In the genomic region with DNA sequence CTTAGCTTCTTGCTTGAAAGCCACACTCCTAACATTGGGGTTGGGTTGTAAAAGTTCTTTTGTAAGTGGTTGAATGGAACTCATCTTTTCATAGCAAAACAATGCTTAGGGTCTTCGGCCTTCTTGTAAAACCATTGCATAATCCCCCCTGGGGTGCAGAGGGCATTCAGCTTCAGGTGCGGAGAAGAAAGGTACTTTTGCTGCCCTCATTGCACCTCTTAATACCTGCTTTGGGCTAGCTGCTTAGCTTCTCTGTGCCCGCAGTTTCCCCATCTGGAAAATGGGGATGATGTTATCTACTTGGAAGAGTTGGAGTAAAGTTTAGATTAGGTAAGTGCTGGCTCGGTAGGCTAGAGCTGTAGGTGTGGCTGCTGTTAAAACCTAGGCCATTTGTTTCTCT, we compare ENCODE assay signal across 15 cellular contexts. TPM values are rescaled to one million over a fixed set of nuclear protein-coding genes. Genes with fewer than 3 reads are reported as not detected.
DNase-seq lines count a peak whose midpoint lies in the region; ATAC-seq, FAIRE-seq and TF ChIP-seq lines count a peak whose summit lies in the region.
"Had no signal": no experiment of that assay in that cellular context is flagged by ENCODE, and none has a peak within 500 bp of the region (broad histone marks: within the 10 kb centered on the region; RNA-seq: fewer than 3 reads in every experiment).

No MANE protein-coding gene starts in this region.

- no peak overlapping the region for H3K4ac ChIP-seq in H9 (ENCODE audit: low read depth, low read length)
- peak overlapping the region; percentile 26 to 91 for H3K4ac ChIP-seq in mesenchymal stem cell (ENCODE audit: low read depth in 1 of 2, low read length in 2 of 2)

- H3K36me3 Mint-ChIP-seq in H9 (ENCODE audit: insufficient read depth in 1 of 3, low read depth in 3 of 3): peaks cover 4 to 9% (median 4%) of the 10 kb centered on the region in 3 experiments; a peak in 6 of 7 replicates
- H3K36me3 Mint-ChIP-seq: activated naive CD8-positive, alpha-beta T cell treated with anti-CD3 and anti-CD28 coated beads, Interleukin-2, amount 10 ng/mL, durations not matched to agents 7 days and 5 days had no signal

- no peak overlapping the region for H3T11ph ChIP-seq in H9 (ENCODE audit: low read length)

- no peaks in the 10 kb centered on the region for H3K23me2 ChIP-seq in H9 (ENCODE audit: insufficient read length, low read depth, low read length, poor library complexity, severe bottlenecking)

- peaks cover 12% of the 10 kb centered on the region; the same call in 1 of the 2 replicates for H3K27me3 ChIP-seq in H9 (ENCODE audit: insufficient read depth, low read length)
- no peaks in the 10 kb centered on the region for H3K27me3 ChIP-seq in K562 (ENCODE audit: control insufficient read depth in 2 of 2, insufficient read depth in 2 of 2, low read length in 2 of 2)
- H3K27me3 ChIP-seq in mesenchymal stem cell (ENCODE audit: control insufficient read depth in 1 of 2, insufficient read depth in 1 of 2, low read length in 2 of 2): no peaks in the 10 kb centered on the region
- H3K27me3 ChIP-seq in skeletal muscle tissue (ENCODE audit: control insufficient read depth in 3 of 3, insufficient read depth in 3 of 3, low read length in 3 of 3): no peaks in the 10 kb centered on the region
- H3K27me3 ChIP-seq: tibial artery had no signal

- H2AK5ac ChIP-seq in H9 (ENCODE audit: insufficient read length, low read length) (no peak overlapping the region), mesenchymal stem cell (ENCODE audit: low read length, severe bottlenecking) (peak overlapping the region; percentile 35)

- BruUV-seq in K562 (replicated peaks; lab: Mats Ljungman, UMichigan): no TSS peak

- H3K14ac ChIP-seq in H9 (ENCODE audit: insufficient read depth, low read length) (no peak overlapping the region), mesenchymal stem cell (ENCODE audit: low read length in 2 of 2) (no peak overlapping the region)

- no peaks in the 10 kb centered on the region; a peak in 1 of 5 replicates for H3K9me3 Mint-ChIP-seq in H9
- H3K9me3 Mint-ChIP-seq: activated naive CD8-positive, alpha-beta T cell treated with anti-CD3 and anti-CD28 coated beads, Interleukin-2, amount 10 ng/mL, durations not matched to agents 7 days and 5 days; brain had no signal

- H2BK20ac ChIP-seq in H9 (ENCODE audit: low read depth, low read length, poor library complexity, severe bottlenecking): no peak overlapping the region

- peak overlapping the region; percentile 3 to 64; a peak in 4 of 5 replicates for H3K4me3 Mint-ChIP-seq in H9
- H3K4me3 Mint-ChIP-seq: activated naive CD8-positive, alpha-beta T cell treated with anti-CD3 and anti-CD28 coated beads, Interleukin-2, amount 10 ng/mL, durations not matched to agents 7 days and 5 days; naive thymus-derived CD4-positive, alpha-beta T cell had no signal

- no peak overlapping the region for H3K56ac ChIP-seq in H9 (ENCODE audit: insufficient read length, low read depth, low read length)

- in situ Hi-C loops in K562 (cut with MboI): no loop called here

- H2BK15ac ChIP-seq in H9 (ENCODE audit: low read depth, low read length) (no peak overlapping the region), mesenchymal stem cell (ENCODE audit: low read depth, poor library complexity, severe bottlenecking) (no peak overlapping the region)

- peaks cover 70% of the 10 kb centered on the region for H3K27me3 Mint-ChIP-seq in H9 (ENCODE audit: low read depth)
- H3K27me3 Mint-ChIP-seq: brain had no signal

- no peak overlapping the region for H3K18ac ChIP-seq in H9 (ENCODE audit: insufficient read length, low read depth, low read length)
- H3K18ac ChIP-seq in mesenchymal stem cell (ENCODE audit: low read depth in 1 of 2, low read length in 2 of 2): peak overlapping the region in 1 of 2 experiments; percentile 45

- H4K5ac ChIP-seq in H9 (ENCODE audit: insufficient read length, low read depth, low read length): no peak overlapping the region

- no CpG with 5 or more reads among the region's 4 CpGs for WGBS in H9 (ENCODE audit: extremely low coverage, insufficient read length, low lambda C conversion rate)
- WGBS in K562 (ENCODE audit: insufficient coverage, low coverage, missing lambda C conversion rate): 41% methylated on average over 4 of the region's 4 CpGs
- WGBS in mesenchymal stem cell: 96% methylated on average over 3 of the region's 4 CpGs

- no peak overlapping the region for H2AFZ ChIP-seq in H9 (ENCODE audit: low read length)
- H2AFZ ChIP-seq in K562 (ENCODE audit: low read depth, low read length): no peak overlapping the region
- no peak overlapping the region for H2AFZ ChIP-seq in mesenchymal stem cell (ENCODE audit: low read depth, low read length)

- H3K4me2 ChIP-seq in H9 (ENCODE audit: insufficient read depth, insufficient read length, low read length) (no peak overlapping the region), K562 (ENCODE audit: insufficient read depth, low read length) (no peak overlapping the region; the same call in 1 of the 2 replicates), mesenchymal stem cell (ENCODE audit: low read length, poor library complexity, severe bottlenecking) (no peak overlapping the region)

- H4K91ac ChIP-seq in H9 (ENCODE audit: insufficient read length, low read depth, low read length) (no peak overlapping the region), mesenchymal stem cell (ENCODE audit: low read length) (no peak overlapping the region)

- H2BK5ac ChIP-seq in H9 (ENCODE audit: insufficient read length, low read length): no peak overlapping the region
- no peak overlapping the region for H2BK5ac ChIP-seq in mesenchymal stem cell (ENCODE audit: low read depth, low read length, poor library complexity, severe bottlenecking)

- H3K9ac ChIP-seq in H9 (ENCODE audit: extremely low read depth, insufficient read length, low read length): no peak overlapping the region
- no peak overlapping the region for H3K9ac ChIP-seq in K562 (ENCODE audit: insufficient read depth in 1 of 2, low read depth in 2 of 2, low read length in 2 of 2)
- no peak overlapping the region for H3K9ac ChIP-seq in mesenchymal stem cell (ENCODE audit: low read length)
- H3K9ac ChIP-seq in skeletal muscle tissue (ENCODE audit: low read depth in 1 of 3, low read length in 3 of 3): no peak overlapping the region

- H3K4me1 Mint-ChIP-seq in H9: peaks cover 94 to 97% of the 10 kb centered on the region in 2 experiments

- ATAC-seq in K562: 0 out of 3 replicates have a peak, but pooled peaks have one; percentile 9
- no peak for ATAC-seq in GM18858 (IDR thresholded peaks at IDR 0.05; ENCODE audit: unreplicated experiment)
- ATAC-seq in GM19324 (IDR thresholded peaks at IDR 0.05; ENCODE audit: low FRiP score, unreplicated experiment): no peak
- ATAC-seq: naive thymus-derived CD4-positive, alpha-beta T cell had no signal

- peak overlapping the region in 1 of 3 experiments; percentile 75; a peak in 3 of 7 replicates for H3K27ac Mint-ChIP-seq in H9
- H3K27ac Mint-ChIP-seq: activated naive CD8-positive, alpha-beta T cell treated with anti-CD3 and anti-CD28 coated beads, Interleukin-2, amount 10 ng/mL, durations not matched to agents 7 days and 5 days; naive thymus-derived CD4-positive, alpha-beta T cell had no signal

- peaks cover 54% of the 10 kb centered on the region for H3K4me1 ChIP-seq in H9 (ENCODE audit: insufficient read depth, low read length)
- peaks cover 29 to 57% of the 10 kb centered on the region in 2 experiments for H3K4me1 ChIP-seq in K562 (replicated peaks in 1 of 2; ENCODE audit: control insufficient read depth in 2 of 2, insufficient read depth in 2 of 2, low read length in 2 of 2)
- H3K4me1 ChIP-seq in mesenchymal stem cell (ENCODE audit: control insufficient read depth, insufficient read depth, low read depth, low read length): peaks cover 22% of the 10 kb centered on the region
- peaks cover 69 to 85% (median 79%) of the 10 kb centered on the region in 3 donors for H3K4me1 ChIP-seq in skeletal muscle tissue (ENCODE audit: control insufficient read depth in 3 of 3, insufficient read depth in 3 of 3, low read length in 3 of 3)

- no peak for DNase-seq in H9
- no peak for DNase-seq in K562 (ENCODE audit: extremely low read depth in 1 of 4, low spot score in 3 of 4)
- no peak for DNase-seq in mesenchymal stem cell
- no peak for DNase-seq in head of caudate nucleus
- DNase-seq in superior temporal gyrus (ENCODE audit: extremely low spot score): no peak
- DNase-seq: activated naive CD8-positive, alpha-beta T cell treated with anti-CD3 and anti-CD28 coated beads, Interleukin-2, amount 10 ng/mL, durations not matched to agents 7 days and 5 days; naive thymus-derived CD4-positive, alpha-beta T cell; NCI-H526 treated with DMSO at 0.1 percent for 48 hours; T-helper 9 cell; tibial artery had no signal

- H3K36me3 ChIP-seq in K562 (ENCODE audit: control insufficient read depth, insufficient read depth, low read length) (no peaks in the 10 kb centered on the region), mesenchymal stem cell (ENCODE audit: control insufficient read depth in 1 of 2, insufficient read depth in 2 of 2, low read depth in 1 of 2, low read length in 2 of 2) (peaks cover 4 to 9% of the 10 kb centered on the region in 2 experiments), skeletal muscle tissue (ENCODE audit: control insufficient read depth in 3 of 3, insufficient read depth in 3 of 3, low read length in 3 of 3) (no peaks in the 10 kb centered on the region)
- H3K36me3 ChIP-seq: tibial artery had no signal

- CTCF ChIA-PET in K562 (lab: Yijun Ruan, JAX; ENCODE audit: low intra/inter-chr PET ratio): no interaction called here

- TF ChIP-seq CTCF in H9 (conservative IDR thresholded peaks at IDR 0.05): no peak
- no peak for TF ChIP-seq CTCF in K562 (IDR thresholded peaks at IDR 0.05 in 2 of 3, conservative IDR thresholded peaks at IDR 0.05 in 1 of 3; ENCODE audit: insufficient read depth in 2 of 3, low read depth in 1 of 3, low read length in 3 of 3)

- H3K79me2 ChIP-seq in H9 (ENCODE audit: insufficient read depth, low read length): peaks cover 34% of the 10 kb centered on the region
- H3K79me2 ChIP-seq in K562 (ENCODE audit: control insufficient read depth, insufficient read depth, low read length): peaks cover 40% of the 10 kb centered on the region

- H2BK12ac ChIP-seq in H9 (ENCODE audit: insufficient read length, low read depth, low read length) (no peak overlapping the region), mesenchymal stem cell (ENCODE audit: low read length in 2 of 2) (peak overlapping the region; percentile 32 to 38)

- no peak for TF ChIP-seq EP300 in K562 (IDR thresholded peaks at IDR 0.05; ENCODE audit: low read length)

- H4K20me1 ChIP-seq in H9 (ENCODE audit: control insufficient read depth, insufficient read depth, insufficient read length): no peaks in the 10 kb centered on the region
- H4K20me1 ChIP-seq in K562 (replicated peaks; ENCODE audit: control insufficient read depth, insufficient read depth, low read length): peaks cover 26% of the 10 kb centered on the region

- no peak for TF ChIP-seq POLR2A in K562 (conservative IDR thresholded peaks at IDR 0.05)

- H3K23ac ChIP-seq in H9 (ENCODE audit: insufficient read length, low read depth, low read length) (no peak overlapping the region), mesenchymal stem cell (ENCODE audit: low read length in 2 of 2) (no peak overlapping the region)

- TF ChIP-seq RAD21 in K562 (CRISPR knock-in tag; conservative IDR thresholded peaks at IDR 0.05 in 1 of 2, IDR thresholded peaks at IDR 0.05 in 1 of 2): no peak

- intact Hi-C loops in K562 (cut with micrococcal nuclease): no loop called here
- intact Hi-C loops in head of caudate nucleus (cut with DNase I): loop anchor here (10.0 kb wide), 1 partner anchor 130 kb away; no protein-coding TSS in a partner anchor

- POLR2A ChIA-PET in K562 (lab: Yijun Ruan, JAX): interaction anchor here (0.5 to 1.4 kb wide), 4 partner anchors 9 to 82 kb away, joined by 3 to 5 read pairs (median 4); a partner anchor contains a TSS

- H3K9me3 ChIP-seq in H9 (ENCODE audit: control insufficient read depth, low read depth, low read length) (no peaks in the 10 kb centered on the region), K562 (replicated peaks; ENCODE audit: control insufficient read depth, insufficient read depth, low read depth, low read length) (no peaks in the 10 kb centered on the region), mesenchymal stem cell (ENCODE audit: control insufficient read depth, low read length) (no peaks in the 10 kb centered on the region), skeletal muscle tissue (ENCODE audit: control insufficient read depth in 3 of 3, low read length in 3 of 3) (no peaks in the 10 kb centered on the region)
- H3K9me3 ChIP-seq: tibial artery had no signal

- H4K8ac ChIP-seq in H9 (replicated peaks; ENCODE audit: insufficient read length, low read depth, low read length): no peak overlapping the region
- H4K8ac ChIP-seq in mesenchymal stem cell (ENCODE audit: low read length): peak overlapping the region; percentile 27

- FAIRE-seq in K562 (lab: Jason Lieb, UNC): no peak
- FAIRE-seq: GM19239 had no signal

- H2BK120ac ChIP-seq in H9 (ENCODE audit: low read depth, low read length, poor library complexity, severe bottlenecking): no peak overlapping the region
- no peak overlapping the region for H2BK120ac ChIP-seq in mesenchymal stem cell (ENCODE audit: low read depth, low read length)

- H3K4me3 ChIP-seq in K562: no peak overlapping the region
- peak overlapping the region in 1 of 2 experiments; percentile 3 for H3K4me3 ChIP-seq in mesenchymal stem cell (ENCODE audit: insufficient read depth in 1 of 2, low read depth in 1 of 2, low read length in 2 of 2)
- H3K4me3 ChIP-seq in skeletal muscle tissue (ENCODE audit: low read length in 3 of 3): peak overlapping the region in 1 of 3 donors; percentile 3
- H3K4me3 ChIP-seq: tibial artery had no signal

- H3K27ac ChIP-seq in H9 (ENCODE audit: insufficient read length, low read depth, low read length) (no peak overlapping the region), K562 (ENCODE audit: extremely low read depth, low read depth, low read length) (no peak overlapping the region), mesenchymal stem cell (ENCODE audit: low read length, poor library complexity, severe bottlenecking) (no peak overlapping the region), skeletal muscle tissue (ENCODE audit: low read depth, low read length) (peak overlapping the region; percentile 27)
- H3K27ac ChIP-seq: tibial artery had no signal

- H3K79me1 ChIP-seq in H9 (ENCODE audit: insufficient read depth, low read depth, low read length, poor library complexity, severe bottlenecking) (peaks cover 7% of the 10 kb centered on the region), mesenchymal stem cell (replicated peaks; ENCODE audit: low read length, poor library complexity, severe bottlenecking) (no peaks in the 10 kb centered on the region)

- no peaks in the 10 kb centered on the region for H3K9me1 ChIP-seq in K562 (ENCODE audit: control insufficient read depth, insufficient read depth, low read length)

RNA-seq across cellular contexts. Expression of a gene that starts 10.1 kb away (rescaled TPM):
- 75.1 and 76.8 TPM in 2 replicates for total RNA-seq in H9 (2021)
- total RNA-seq in K562 (2011; cell fraction: chromatin; rRNA removed; ENCODE audit: low replicate concordance): 28.3 and 59.6 TPM in 2 replicates
- total RNA-seq in K562 (2011; cell fraction: nucleolus; rRNA removed): 17.3 and 19.1 TPM in 2 replicates
- total RNA-seq in K562 (2011; cell fraction: nucleoplasm; rRNA removed): 40.8 and 69.8 TPM in 2 replicates
- total RNA-seq in K562 (2014; rRNA removed): 11.8 and 14.8 TPM in 2 replicates
- total RNA-seq in K562 (2014; rRNA removed; fragmentation: Illumina TruSeq; extraction: Trizol): 10.8 and 11.7 TPM in 2 replicates
- total RNA-seq in K562 (2015; rRNA removed; fragmentation: Illumina TruSeq; extraction: Trizol): 14.2 and 14.8 TPM in 2 replicates
- 17.7 and 17.8 TPM in 2 replicates for total RNA-seq in K562 (2021)
- 7.4 and 9.2 TPM in 2 replicates for polyA plus RNA-seq in K562 (2011; rRNA removed)
- polyA plus RNA-seq in K562 (2011; cell fraction: cytosol; rRNA removed): 5.2 and 5.6 TPM in 2 replicates
- 21.9 and 25.1 TPM in 2 replicates for polyA plus RNA-seq in K562 (2011; cell fraction: nucleus; rRNA removed)
- 8.6 and 9.5 TPM in 2 replicates for polyA plus RNA-seq in K562 (2012)
- polyA plus RNA-seq in K562 (2014; fragmentation: Illumina TruSeq; extraction: Trizol): 10.3 and 12.8 TPM in 2 replicates
- 1 to 10 TPM; 1.7 to 2.1 TPM for polyA plus RNA-seq in K562 (2014; fragmentation: Nextera tagmentation; extraction: Ambion mirVana)
- 6.9 and 7.3 TPM in 2 replicates for polyA plus RNA-seq in K562 (2014; rRNA removed)
- polyA minus RNA-seq in K562 (2011; rRNA and poly(A)+ RNA removed): 22.6 and 23.9 TPM in 2 replicates
- polyA minus RNA-seq in K562 (2011; cell fraction: cytosol; rRNA and poly(A)+ RNA removed): 9.4 and 10.8 TPM in 2 replicates
- polyA minus RNA-seq in K562 (2011; cell fraction: nucleus; rRNA and poly(A)+ RNA removed): 21.5 and 27.1 TPM in 2 replicates
- polyA plus RNA-seq in mesenchymal stem cell (2013, experiment 1 of 2): 60.7 TPM
- 58.9 TPM for polyA plus RNA-seq in mesenchymal stem cell (2013, experiment 2 of 2)
- 55.3 TPM for total RNA-seq in skeletal muscle tissue
- total RNA-seq: activated naive CD8-positive, alpha-beta T cell treated with anti-CD3 and anti-CD28 coated beads, Interleukin-2, amount 10 ng/mL, durations not matched to agents 7 days and 5 days had no signal
